In the genomic region with DNA sequence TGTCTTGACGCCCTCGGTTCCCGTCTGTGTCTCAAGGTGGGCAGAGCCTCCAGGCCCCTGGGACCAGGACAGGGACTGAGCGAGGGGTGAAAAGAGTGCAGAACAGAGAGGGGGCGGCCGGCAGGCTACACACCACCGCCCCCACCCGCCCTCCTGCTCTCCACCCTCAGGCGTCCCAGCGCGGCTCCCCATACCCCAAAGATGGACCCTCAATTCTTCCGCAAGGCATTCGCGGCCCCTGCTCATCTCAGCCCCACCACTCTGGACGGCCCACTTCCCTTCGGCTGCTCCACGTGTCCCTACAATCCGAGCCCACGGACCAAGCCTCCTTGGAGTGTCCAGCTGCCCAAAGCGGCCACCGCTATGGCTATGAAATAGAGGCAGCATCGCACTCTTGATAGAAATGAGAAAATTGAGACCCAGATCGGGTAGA, we compare ENCODE assay signal across 8 cellular contexts. TPM values are rescaled to one million over a fixed set of nuclear protein-coding genes. Genes with fewer than 3 reads are reported as not detected.
DNase-seq lines count a peak whose midpoint lies in the region; ATAC-seq, FAIRE-seq and TF ChIP-seq lines count a peak whose summit lies in the region.

No MANE protein-coding gene starts in this region.

- POLR2A ChIA-PET in HCT116 (lab: Charles Lee) (no interaction called here), K562 (lab: Yijun Ruan, JAX) (interaction anchor here (0.6 kb wide), 3 partner anchors 163 to 433 kb away, joined by 3 read pairs; no protein-coding TSS in a partner anchor)

- H3K9ac ChIP-seq in HCT116 (ENCODE audit: low read length) (peak overlapping the region; percentile 97), K562 (ENCODE audit: insufficient read depth in 1 of 2, low read depth in 2 of 2, low read length in 2 of 2) (peak overlapping the region; percentile 84 to 97), mesendoderm (ENCODE audit: low read length) (peak overlapping the region; percentile 82)

- TF ChIP-seq RAD21 in HCT116 (IDR thresholded peaks at IDR 0.05; ENCODE audit: low read depth) (no peak), K562 (CRISPR knock-in tag; conservative IDR thresholded peaks at IDR 0.05 in 1 of 2, IDR thresholded peaks at IDR 0.05 in 1 of 2) (no peak)

- peak overlapping the region; percentile 91 for H3K4me2 ChIP-seq in HCT116 (ENCODE audit: low read length)
- peak overlapping the region; percentile 82 for H3K4me2 ChIP-seq in K562 (ENCODE audit: insufficient read depth, low read length)
- peak overlapping the region; percentile 84 for H3K4me2 ChIP-seq in mesendoderm (ENCODE audit: low read length)

- no peak for ATAC-seq in HCT116
- ATAC-seq in K562: no peak

- H3K79me1 ChIP-seq in mesendoderm (ENCODE audit: low read length): peaks cover 13% of the 10 kb centered on the region

- H3K79me2 ChIP-seq in HCT116 (ENCODE audit: insufficient read depth, low read length) (peaks cover 60% of the 10 kb centered on the region), K562 (ENCODE audit: control insufficient read depth, insufficient read depth, low read length) (peaks cover 72% of the 10 kb centered on the region), mesendoderm (ENCODE audit: control insufficient read depth, insufficient read depth, low read length) (peaks cover 51% of the 10 kb centered on the region)

- no peak overlapping the region for H3K4ac ChIP-seq in mesendoderm (ENCODE audit: low read depth, low read length)

- under 1% methylated on average over 17 of the region's 23 CpGs for WGBS in K562 (ENCODE audit: insufficient coverage, low coverage, missing lambda C conversion rate)
- no CpG with 5 or more reads among the region's 23 CpGs for WGBS in mesendoderm (ENCODE audit: extremely low coverage, insufficient coverage, low lambda C conversion rate)

- H2AFZ ChIP-seq in HCT116 (ENCODE audit: low read depth, low read length, poor library complexity, severe bottlenecking) (no peak overlapping the region), K562 (ENCODE audit: low read depth, low read length) (no peak overlapping the region)

- no peak overlapping the region for H3K18ac ChIP-seq in mesendoderm (ENCODE audit: low read length)

- peak overlapping the region; percentile 90 for H3K56ac ChIP-seq in mesendoderm (ENCODE audit: low read length)

- H3K4me3 ChIP-seq in HCT116 (replicated peaks in 1 of 2; ENCODE audit: low read depth in 1 of 2, low read length in 2 of 2) (peak overlapping the region; percentile 91 to 94), K562 (peak overlapping the region; percentile 95), mesendoderm (ENCODE audit: low read length) (peak overlapping the region; percentile 84)

- intact Hi-C loops in HCT116 (cut with micrococcal nuclease) (no loop called here), K562 (cut with micrococcal nuclease) (no loop called here)

- no peak overlapping the region for H2BK15ac ChIP-seq in mesendoderm (replicated peaks; ENCODE audit: low read depth)

- H2BK5ac ChIP-seq in mesendoderm (ENCODE audit: low read length): no peak overlapping the region

- H3K23ac ChIP-seq in mesendoderm (ENCODE audit: low read length): peak overlapping the region; percentile 99

- TF ChIP-seq EP300 in K562 (IDR thresholded peaks at IDR 0.05; ENCODE audit: low read length): no peak

- FAIRE-seq in K562 (lab: Jason Lieb, UNC): peak; percentile 42
- FAIRE-seq in urothelium cell line (lab: Jason Lieb, UNC): no peak

- TF ChIP-seq POLR2A in HCT116 (IDR thresholded peaks at IDR 0.05; ENCODE audit: borderline replicate concordance, extremely low read depth, insufficient read depth, insufficient read length): no peak
- TF ChIP-seq POLR2A in K562 (conservative IDR thresholded peaks at IDR 0.05): no peak

- no peak overlapping the region for H4K5ac ChIP-seq in mesendoderm (ENCODE audit: low read length)

- no peak overlapping the region for H4K8ac ChIP-seq in mesendoderm (ENCODE audit: low read depth, low read length)

- TF ChIP-seq CTCF in 22Rv1 (IDR thresholded peaks at IDR 0.05) (no peak), HCT116 (IDR thresholded peaks at IDR 0.05 in 2 of 3, conservative IDR thresholded peaks at IDR 0.05 in 1 of 3; ENCODE audit: borderline replicate concordance in 1 of 3, insufficient read depth in 1 of 3, low read depth in 2 of 3, low read length in 2 of 3) (no peak), K562 (IDR thresholded peaks at IDR 0.05 in 2 of 3, conservative IDR thresholded peaks at IDR 0.05 in 1 of 3; ENCODE audit: insufficient read depth in 2 of 3, low read depth in 1 of 3, low read length in 3 of 3) (no peak)

- H2AK5ac ChIP-seq in mesendoderm (ENCODE audit: low read length): no peak overlapping the region

- BruUV-seq in HCT116 (replicated peaks; lab: Mats Ljungman, UMichigan) (no TSS peak), K562 (replicated peaks; lab: Mats Ljungman, UMichigan) (no TSS peak)

- peaks cover 5% of the 10 kb centered on the region for H3K9me1 ChIP-seq in K562 (ENCODE audit: control insufficient read depth, insufficient read depth, low read length)

- H3K36me3 ChIP-seq in HCT116 (ENCODE audit: control insufficient read depth in 1 of 2, insufficient read depth in 2 of 2, low read length in 2 of 2) (0 out of 4 replicates have a peak, but pooled peaks cover 0 to 4% of the 10 kb centered on the region in 2 experiments), K562 (ENCODE audit: control insufficient read depth, insufficient read depth, low read length) (no peaks in the 10 kb centered on the region; the same call in 2 of the 3 replicates), mesendoderm (ENCODE audit: control insufficient read depth, insufficient read depth, low read length) (no peaks in the 10 kb centered on the region)

- H2BK120ac ChIP-seq in mesendoderm (ENCODE audit: low read depth, low read length): no peak overlapping the region

- RAD21 ChIA-PET in HCT116 (lab: Charles Lee; ENCODE audit: low non-redundant PET in 1 of 2, low total read pairs in 2 of 2, uncharacterized antibody in 2 of 2, unreplicated experiment in 2 of 2): no interaction called here

- DNase-seq in HCT116 (ENCODE audit: low read depth, low spot score) (no peak), K562 (ENCODE audit: extremely low read depth in 1 of 4, low spot score in 3 of 4) (peak in 1 of 4 experiments; percentile 47), mesendoderm (no peak), NCI-H2171 (lab: John Stamatoyannopoulos, UW) (no peak), urothelium cell line (ENCODE audit: low spot score) (no peak), activated gamma-delta T cell (lab: John Stamatoyannopoulos, UW) (no peak)
- no peak for DNase-seq in activated CD4-positive, CD25-positive, alpha-beta regulatory T cell treated with anti-CD3 and anti-CD28 coated beads, Interleukin-2, amount 50 U/mL, for 72 hours

- in situ Hi-C loops in K562 (cut with MboI): no loop called here

- no peaks in the 10 kb centered on the region for H3K9me3 ChIP-seq in HCT116 (ENCODE audit: control insufficient read depth in 1 of 2, insufficient read depth in 1 of 2, low read depth in 1 of 2, low read length in 2 of 2)
- H3K9me3 ChIP-seq in K562 (replicated peaks; ENCODE audit: control insufficient read depth, insufficient read depth, low read depth, low read length): no peaks in the 10 kb centered on the region

- H3K27ac ChIP-seq in 22Rv1 (peak overlapping the region; percentile 93), HCT116 (ENCODE audit: low read depth, low read length) (peak overlapping the region; percentile 99), K562 (ENCODE audit: extremely low read depth, low read depth, low read length) (peak overlapping the region; percentile 85), mesendoderm (ENCODE audit: low read depth, low read length) (no peak overlapping the region)

- H4K20me1 ChIP-seq in HCT116 (ENCODE audit: insufficient read depth) (no peaks in the 10 kb centered on the region; the same call in 1 of the 2 replicates), K562 (replicated peaks; ENCODE audit: control insufficient read depth, insufficient read depth, low read length) (peaks cover 28% of the 10 kb centered on the region)

- CTCF ChIA-PET in HCT116 (lab: Charles Lee): interaction anchor here (0.6 kb wide), 1 partner anchor 8 kb away, joined by 3 read pairs; no protein-coding TSS in a partner anchor
- CTCF ChIA-PET in K562 (lab: Yijun Ruan, JAX; ENCODE audit: low intra/inter-chr PET ratio): no interaction called here

- H3K27me3 ChIP-seq in HCT116 (ENCODE audit: insufficient read depth, low read length) (no peaks in the 10 kb centered on the region), K562 (ENCODE audit: control insufficient read depth in 2 of 2, insufficient read depth in 2 of 2, low read length in 2 of 2) (no peaks in the 10 kb centered on the region), mesendoderm (ENCODE audit: insufficient read depth, low read length, poor library complexity) (no peaks in the 10 kb centered on the region)

- H3K4me1 ChIP-seq in HCT116 (ENCODE audit: control insufficient read depth in 1 of 2, insufficient read depth in 2 of 2, low read length in 2 of 2): peaks cover 52 to 70% of the 10 kb centered on the region in 2 experiments
- H3K4me1 ChIP-seq in K562 (replicated peaks in 1 of 2; ENCODE audit: control insufficient read depth in 2 of 2, insufficient read depth in 2 of 2, low read length in 2 of 2): peaks cover 42 to 77% of the 10 kb centered on the region in 2 experiments
- H3K4me1 ChIP-seq in mesendoderm (ENCODE audit: control insufficient read depth, low read depth, low read length): peaks cover 13% of the 10 kb centered on the region

- no peaks in the 10 kb centered on the region for H3K9me2 ChIP-seq in HCT116 (ENCODE audit: insufficient read depth)

RNA-seq across cellular contexts. Expression of gene KLF16, which starts 1.8 kb away (rescaled TPM):
- total RNA-seq in HCT116 (2021; ENCODE audit: unreplicated experiment) (64.3 TPM), K562 (2014; rRNA removed) (15.5 and 22.0 TPM in 2 replicates), K562 (2014; rRNA removed; fragmentation: Illumina TruSeq; extraction: Trizol) (3.4 and 3.8 TPM in 2 replicates), K562 (2015; rRNA removed; fragmentation: Illumina TruSeq; extraction: Trizol) (7.9 and 9.4 TPM in 2 replicates), K562 (2021) (59.1 and 60.4 TPM in 2 replicates)
- polyA plus RNA-seq in HCT116 (2012): 29.9 and 33.0 TPM in 2 replicates
- 5.8 and 14.0 TPM in 2 replicates for total RNA-seq in K562 (2011; cell fraction: chromatin; rRNA removed; ENCODE audit: low replicate concordance)
- total RNA-seq in K562 (2011; cell fraction: nucleolus; rRNA removed): 11.7 and 16.7 TPM in 2 replicates
- total RNA-seq in K562 (2011; cell fraction: nucleoplasm; rRNA removed): 6.4 and 7.5 TPM in 2 replicates
- polyA plus RNA-seq in K562 (2011; rRNA removed) (3.7 and 4.8 TPM in 2 replicates), K562 (2014; fragmentation: Illumina TruSeq; extraction: Trizol) (6.8 and 13.1 TPM in 2 replicates), K562 (2014; fragmentation: Nextera tagmentation; extraction: Ambion mirVana) (under 1 TPM; 0.04 to 0.10 TPM), K562 (2014; rRNA removed) (15.4 and 27.5 TPM in 2 replicates)
- 7.1 and 44.8 TPM in 2 replicates for polyA plus RNA-seq in K562 (2011; cell fraction: cytosol; rRNA removed)
- 14.2 and 29.1 TPM in 2 replicates for polyA plus RNA-seq in K562 (2011; cell fraction: nucleus; rRNA removed)
- 20.8 and 23.7 TPM in 2 replicates for polyA plus RNA-seq in K562 (2012)
- 1.0 and 1.3 TPM in 2 replicates for polyA minus RNA-seq in K562 (2011; rRNA and poly(A)+ RNA removed)
- polyA minus RNA-seq in K562 (2011; cell fraction: cytosol; rRNA and poly(A)+ RNA removed): 15.0 and 25.4 TPM in 2 replicates
- polyA minus RNA-seq in K562 (2011; cell fraction: nucleus; rRNA and poly(A)+ RNA removed): 5.8 and 6.6 TPM in 2 replicates
- 32.7 TPM for polyA plus RNA-seq in mesendoderm (2013, experiment 1 of 2)
- polyA plus RNA-seq in mesendoderm (2013, experiment 2 of 2): 33.5 TPM

RNA-seq across cellular contexts. Expression of gene REXO1, which starts 13.3 kb away (rescaled TPM):
- total RNA-seq in HCT116 (2021; ENCODE audit: unreplicated experiment) (52.2 TPM), K562 (2014; rRNA removed) (15.8 and 21.9 TPM in 2 replicates), K562 (2014; rRNA removed; fragmentation: Illumina TruSeq; extraction: Trizol) (3.5 and 4.5 TPM in 2 replicates), K562 (2015; rRNA removed; fragmentation: Illumina TruSeq; extraction: Trizol) (15.8 and 20.8 TPM in 2 replicates), K562 (2021) (52.4 and 63.3 TPM in 2 replicates)
- 37.4 and 54.0 TPM in 2 replicates for polyA plus RNA-seq in HCT116 (2012)
- 46.7 and 163 TPM in 2 replicates for total RNA-seq in K562 (2011; cell fraction: chromatin; rRNA removed; ENCODE audit: low replicate concordance)
- total RNA-seq in K562 (2011; cell fraction: nucleolus; rRNA removed): 112 and 114 TPM in 2 replicates
- total RNA-seq in K562 (2011; cell fraction: nucleoplasm; rRNA removed): 55.0 and 57.6 TPM in 2 replicates
- polyA plus RNA-seq in K562 (2011; rRNA removed) (14.6 and 21.5 TPM in 2 replicates), K562 (2014; fragmentation: Illumina TruSeq; extraction: Trizol) (16.7 and 40.7 TPM in 2 replicates), K562 (2014; fragmentation: Nextera tagmentation; extraction: Ambion mirVana) (under 1 TPM; 0.04 to 0.29 TPM), K562 (2014; rRNA removed) (31.0 and 50.1 TPM in 2 replicates)
- polyA plus RNA-seq in K562 (2011; cell fraction: cytosol; rRNA removed): 17.4 and 27.3 TPM in 2 replicates
- polyA plus RNA-seq in K562 (2011; cell fraction: nucleus; rRNA removed): 56.5 and 100 TPM in 2 replicates
- 37.1 and 39.8 TPM in 2 replicates for polyA plus RNA-seq in K562 (2012)
- polyA minus RNA-seq in K562 (2011; rRNA and poly(A)+ RNA removed): 7.4 and 11.2 TPM in 2 replicates
- polyA minus RNA-seq in K562 (2011; cell fraction: cytosol; rRNA and poly(A)+ RNA removed): 23.8 and 34.7 TPM in 2 replicates
- polyA minus RNA-seq in K562 (2011; cell fraction: nucleus; rRNA and poly(A)+ RNA removed): 19.5 and 21.3 TPM in 2 replicates
- 28.3 TPM for polyA plus RNA-seq in mesendoderm (2013, experiment 1 of 2)
- polyA plus RNA-seq in mesendoderm (2013, experiment 2 of 2): 27.2 TPM

RNA-seq across cellular contexts. Expression of gene ABHD17A, which starts 23.7 kb away (rescaled TPM):
- total RNA-seq in HCT116 (2021; ENCODE audit: unreplicated experiment) (68.2 TPM), K562 (2014; rRNA removed) (135 and 157 TPM in 2 replicates), K562 (2014; rRNA removed; fragmentation: Illumina TruSeq; extraction: Trizol) (0.93 and 1.5 TPM in 2 replicates), K562 (2015; rRNA removed; fragmentation: Illumina TruSeq; extraction: Trizol) (18.9 and 26.5 TPM in 2 replicates), K562 (2021) (84.2 and 87.7 TPM in 2 replicates)
- 39.6 and 42.3 TPM in 2 replicates for polyA plus RNA-seq in HCT116 (2012)
- total RNA-seq in K562 (2011; cell fraction: chromatin; rRNA removed; ENCODE audit: low replicate concordance): 29.4 and 87.9 TPM in 2 replicates
- 61.7 and 67.8 TPM in 2 replicates for total RNA-seq in K562 (2011; cell fraction: nucleolus; rRNA removed)
- 40.1 and 45.4 TPM in 2 replicates for total RNA-seq in K562 (2011; cell fraction: nucleoplasm; rRNA removed)
- polyA plus RNA-seq in K562 (2011; rRNA removed) (24.6 and 45.3 TPM in 2 replicates), K562 (2014; fragmentation: Illumina TruSeq; extraction: Trizol) (3.6 and 16.9 TPM in 2 replicates), K562 (2014; fragmentation: Nextera tagmentation; extraction: Ambion mirVana) (under 1 TPM in 1 of 2 experiments, not detected in 1; 0.04 TPM), K562 (2014; rRNA removed) (95.1 and 99.0 TPM in 2 replicates)
- polyA plus RNA-seq in K562 (2011; cell fraction: cytosol; rRNA removed): 54.2 and 174 TPM in 2 replicates
- 117 and 184 TPM in 2 replicates for polyA plus RNA-seq in K562 (2011; cell fraction: nucleus; rRNA removed)
- polyA plus RNA-seq in K562 (2012): 47.5 and 74.5 TPM in 2 replicates
- polyA minus RNA-seq in K562 (2011; rRNA and poly(A)+ RNA removed): 6.9 and 11.0 TPM in 2 replicates
- 26.1 and 39.4 TPM in 2 replicates for polyA minus RNA-seq in K562 (2011; cell fraction: cytosol; rRNA and poly(A)+ RNA removed)
- polyA minus RNA-seq in K562 (2011; cell fraction: nucleus; rRNA and poly(A)+ RNA removed): 15.3 and 15.8 TPM in 2 replicates
- polyA plus RNA-seq in mesendoderm (2013, experiment 1 of 2): 33.9 TPM
- 34.1 TPM for polyA plus RNA-seq in mesendoderm (2013, experiment 2 of 2)

RNA-seq across cellular contexts. Expression of gene ADAT3, which starts 43.6 kb away (rescaled TPM):
- total RNA-seq in HCT116 (2021; ENCODE audit: unreplicated experiment) (15.9 TPM), K562 (2014; rRNA removed) (7.8 and 10.4 TPM in 2 replicates), K562 (2014; rRNA removed; fragmentation: Illumina TruSeq; extraction: Trizol) (not detected in 2 replicates), K562 (2015; rRNA removed; fragmentation: Illumina TruSeq; extraction: Trizol) (0.72 and 1.7 TPM in 2 replicates), K562 (2021) (15.1 and 15.6 TPM in 2 replicates)
- 6.2 and 7.5 TPM in 2 replicates for polyA plus RNA-seq in HCT116 (2012)
- 6.3 and 20.5 TPM in 2 replicates for total RNA-seq in K562 (2011; cell fraction: chromatin; rRNA removed; ENCODE audit: low replicate concordance)
- total RNA-seq in K562 (2011; cell fraction: nucleolus; rRNA removed): 18.0 and 18.5 TPM in 2 replicates
- total RNA-seq in K562 (2011; cell fraction: nucleoplasm; rRNA removed): 5.6 and 6.9 TPM in 2 replicates
- polyA plus RNA-seq in K562 (2011; rRNA removed) (0.67 and 1.1 TPM in 2 replicates), K562 (2014; fragmentation: Illumina TruSeq; extraction: Trizol) (0.68 TPM in 1 of 2 replicates, not detected in the other), K562 (2014; fragmentation: Nextera tagmentation; extraction: Ambion mirVana) (not detected), K562 (2014; rRNA removed) (9.2 and 10.2 TPM in 2 replicates)
- 1.1 and 11.4 TPM in 2 replicates for polyA plus RNA-seq in K562 (2011; cell fraction: cytosol; rRNA removed)
- 3.3 and 11.9 TPM in 2 replicates for polyA plus RNA-seq in K562 (2011; cell fraction: nucleus; rRNA removed)
- polyA plus RNA-seq in K562 (2012): 6.8 and 6.9 TPM in 2 replicates
- 0.18 and 0.21 TPM in 2 replicates for polyA minus RNA-seq in K562 (2011; rRNA and poly(A)+ RNA removed)
- polyA minus RNA-seq in K562 (2011; cell fraction: cytosol; rRNA and poly(A)+ RNA removed): 4.5 and 5.4 TPM in 2 replicates
- polyA minus RNA-seq in K562 (2011; cell fraction: nucleus; rRNA and poly(A)+ RNA removed): 2.1 and 3.4 TPM in 2 replicates
- 6.6 TPM for polyA plus RNA-seq in mesendoderm (2013, experiment 1 of 2)
- 6.4 TPM for polyA plus RNA-seq in mesendoderm (2013, experiment 2 of 2)

RNA-seq across cellular contexts. Expression of gene SCAMP4, which starts 43.6 kb away (rescaled TPM):
- total RNA-seq in HCT116 (2021; ENCODE audit: unreplicated experiment) (63.3 TPM), K562 (2014; rRNA removed) (20.9 and 26.4 TPM in 2 replicates), K562 (2014; rRNA removed; fragmentation: Illumina TruSeq; extraction: Trizol) (4.1 and 5.6 TPM in 2 replicates), K562 (2015; rRNA removed; fragmentation: Illumina TruSeq; extraction: Trizol) (12.8 and 13.2 TPM in 2 replicates), K562 (2021) (40.3 and 45.9 TPM in 2 replicates)
- 47.3 and 49.9 TPM in 2 replicates for polyA plus RNA-seq in HCT116 (2012)
- total RNA-seq in K562 (2011; cell fraction: chromatin; rRNA removed; ENCODE audit: low replicate concordance): 53.4 and 162 TPM in 2 replicates
- total RNA-seq in K562 (2011; cell fraction: nucleolus; rRNA removed): 113 and 133 TPM in 2 replicates
- 92.1 and 94.1 TPM in 2 replicates for total RNA-seq in K562 (2011; cell fraction: nucleoplasm; rRNA removed)
- polyA plus RNA-seq in K562 (2011; rRNA removed) (6.7 and 8.9 TPM in 2 replicates), K562 (2014; fragmentation: Illumina TruSeq; extraction: Trizol) (15.2 and 26.1 TPM in 2 replicates), K562 (2014; fragmentation: Nextera tagmentation; extraction: Ambion mirVana) (under 1 TPM; 0.81 to 0.89 TPM), K562 (2014; rRNA removed) (17.1 and 19.3 TPM in 2 replicates)
- polyA plus RNA-seq in K562 (2011; cell fraction: cytosol; rRNA removed): 8.3 and 13.1 TPM in 2 replicates
- polyA plus RNA-seq in K562 (2011; cell fraction: nucleus; rRNA removed): 20.3 and 35.7 TPM in 2 replicates
- polyA plus RNA-seq in K562 (2012): 26.7 and 53.0 TPM in 2 replicates
- 3.4 and 5.9 TPM in 2 replicates for polyA minus RNA-seq in K562 (2011; rRNA and poly(A)+ RNA removed)
- 13.0 and 23.2 TPM in 2 replicates for polyA minus RNA-seq in K562 (2011; cell fraction: cytosol; rRNA and poly(A)+ RNA removed)
- polyA minus RNA-seq in K562 (2011; cell fraction: nucleus; rRNA and poly(A)+ RNA removed): 12.0 and 13.3 TPM in 2 replicates
- 31.5 TPM for polyA plus RNA-seq in mesendoderm (2013, experiment 1 of 2)
- 30.6 TPM for polyA plus RNA-seq in mesendoderm (2013, experiment 2 of 2)
